19 cellular contexts compared by ENCODE assay signal in the genomic region with DNA sequence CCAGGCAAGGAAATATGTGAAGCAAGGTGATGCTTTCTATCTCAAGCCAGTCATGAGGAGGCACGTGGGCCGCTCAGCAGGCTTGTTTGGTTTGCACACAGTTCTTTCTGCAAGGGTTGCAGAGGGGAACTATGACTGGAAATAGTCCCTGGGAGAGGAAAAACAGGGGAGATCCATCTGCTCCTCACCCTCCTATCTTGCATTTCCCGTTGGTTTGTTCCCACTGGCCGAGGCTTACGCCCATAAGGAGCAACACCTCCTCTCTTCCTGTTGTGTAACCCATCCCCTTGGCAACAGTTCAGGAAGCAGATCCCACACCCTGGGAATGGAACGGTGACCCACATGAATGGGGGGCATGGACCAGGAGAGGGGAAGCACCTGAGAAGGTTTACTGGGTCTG.
DNase-seq lines count a peak whose midpoint lies in the region; ATAC-seq and TF ChIP-seq lines count a peak whose summit lies in the region.
"Had no signal": no experiment of that assay in that cellular context is flagged by ENCODE, and none has a peak within 500 bp of the region (broad histone marks: within the 10 kb centered on the region; RNA-seq: fewer than 3 reads in every experiment).

No MANE protein-coding gene starts in this region.

- H2BK5ac ChIP-seq in neuronal stem cell (ENCODE audit: low read length), result no peak overlapping the region

- no peak overlapping the region for H3K4ac ChIP-seq in neuronal stem cell (ENCODE audit: low read length)

- no peak overlapping the region for H2BK15ac ChIP-seq in neuronal stem cell (ENCODE audit: low read length)

- H3K18ac ChIP-seq in neuronal stem cell (ENCODE audit: low read length), result no peak overlapping the region

- H2BK12ac ChIP-seq in neuronal stem cell (ENCODE audit: low read length), result no peak overlapping the region

- no peak for TF ChIP-seq CTCF in fibroblast of pulmonary artery (IDR thresholded peaks at IDR 0.05; ENCODE audit: low read length, missing control alignments)

- H3K9ac ChIP-seq in neuronal stem cell (ENCODE audit: low read depth, low read length, poor library complexity), result no peak overlapping the region
- H3K9ac ChIP-seq: SK-N-SH had no signal

- no peak overlapping the region for H4K8ac ChIP-seq in neuronal stem cell (ENCODE audit: low read depth, low read length)

- no peaks in the 10 kb centered on the region for H3K79me1 ChIP-seq in neuronal stem cell (ENCODE audit: low read depth, low read length)

- H3K23ac ChIP-seq in neuronal stem cell (ENCODE audit: low read depth, low read length, poor library complexity), result no peak overlapping the region

- H3K4me2 ChIP-seq in neuronal stem cell (ENCODE audit: insufficient read depth, low read length, poor library complexity, severe bottlenecking), result no peak overlapping the region
- H3K4me2 ChIP-seq: SK-N-SH had no signal

- H3K9me3 ChIP-seq in neuronal stem cell (replicated peaks in 1 of 2; ENCODE audit: control insufficient read depth in 2 of 2, insufficient read depth in 1 of 2, low read depth in 1 of 2, low read length in 2 of 2), result no peaks in the 10 kb centered on the region
- H3K9me3 ChIP-seq: adrenal gland, neutrophil, SK-N-SH had no signal

- H2AK5ac ChIP-seq in neuronal stem cell (ENCODE audit: low read depth, low read length), result no peak overlapping the region

- DNase-seq in HT-29 (ENCODE audit: low spot score) (peak; percentile 9), amniotic epithelial cell (ENCODE audit: low read depth) (peak; percentile 72), fibroblast of pulmonary artery (ENCODE audit: low read depth) (peak; percentile 93), neuronal stem cell (ENCODE audit: low spot score) (no peak), posterior cingulate gyrus (no peak), HuH-7.5 (ENCODE audit: low spot score) (no peak), NCI-H1048 (lab: John Stamatoyannopoulos, UW) (no peak)
- DNase-seq: activated CD4-positive, alpha-beta T cell treated with anti-CD3 and anti-CD28 coated beads, Interleukin-2, amount 50 U/mL, for 4 hours; AML-193; cortex of kidney; DMS79 treated with DMSO at 0.1 percent for 48 hours; GOT3; NCI-H1105 treated with DMSO at 0.1 percent for 48 hours; NCI-H345; SK-N-SH; stimulated activated naive CD4-positive, alpha-beta T cell had no signal

- intact Hi-C loops in posterior cingulate gyrus (cut with DNase I), result no loop called here

- H3K4me3 ChIP-seq in fibroblast of pulmonary artery (replicated peaks; ENCODE audit: low read depth, low read length) (no peak overlapping the region), neuronal stem cell (ENCODE audit: low read length in 2 of 2) (no peak overlapping the region)
- H3K4me3 ChIP-seq: adrenal gland had no signal

- H3K36me3 ChIP-seq in neuronal stem cell (replicated peaks in 1 of 2; ENCODE audit: control insufficient read depth in 2 of 2, insufficient read depth in 2 of 2, low read length in 2 of 2), result no peaks in the 10 kb centered on the region
- H3K36me3 ChIP-seq: adrenal gland, neutrophil had no signal

- no peak overlapping the region for H3K14ac ChIP-seq in neuronal stem cell (ENCODE audit: low read length)

- H3K27ac ChIP-seq in neuronal stem cell (replicated peaks; ENCODE audit: low read length), result no peak overlapping the region
- H3K27ac ChIP-seq: adrenal gland, neutrophil had no signal

- H3K4me1 ChIP-seq in neuronal stem cell (ENCODE audit: control insufficient read depth in 2 of 2, insufficient read depth in 1 of 2, low read depth in 1 of 2, low read length in 2 of 2), result no peaks in the 10 kb centered on the region

- H3K27me3 ChIP-seq in neuronal stem cell (ENCODE audit: control insufficient read depth in 3 of 3, insufficient read depth in 3 of 3, low read depth in 1 of 3, low read length in 3 of 3), result no peaks in the 10 kb centered on the region
- H3K27me3 ChIP-seq: adrenal gland, neutrophil had no signal

- H4K91ac ChIP-seq in neuronal stem cell (ENCODE audit: low read depth, low read length, poor library complexity), result no peak overlapping the region

- no peak overlapping the region for H2BK120ac ChIP-seq in neuronal stem cell (ENCODE audit: low read depth, low read length)

- H2AFZ ChIP-seq in neuronal stem cell (ENCODE audit: low read length), result peak overlapping the region; percentile 51

- no peak for ATAC-seq in GM18867 (IDR thresholded peaks at IDR 0.05; ENCODE audit: unreplicated experiment)

- no CpG with 5 or more reads among the region's 6 CpGs for WGBS in neuronal stem cell (ENCODE audit: extremely low coverage in 2 of 2, insufficient read length in 2 of 2, insufficient replicate concordance in 1 of 2), 2 donors

Comparison
In these comparisons a context has a peak if more than half of its experiments do, and no peak if none do; other contexts are left out.
1. DNase-seq: peak in HT-29 (single experiment), amniotic epithelial cell (single experiment) and fibroblast of pulmonary artery (single experiment); none in neuronal stem cell (single experiment), posterior cingulate gyrus (0 of 10), HuH-7.5 (single experiment) and NCI-H1048 (single experiment).